14 cellular contexts compared by ENCODE assay signal in the genomic region with DNA sequence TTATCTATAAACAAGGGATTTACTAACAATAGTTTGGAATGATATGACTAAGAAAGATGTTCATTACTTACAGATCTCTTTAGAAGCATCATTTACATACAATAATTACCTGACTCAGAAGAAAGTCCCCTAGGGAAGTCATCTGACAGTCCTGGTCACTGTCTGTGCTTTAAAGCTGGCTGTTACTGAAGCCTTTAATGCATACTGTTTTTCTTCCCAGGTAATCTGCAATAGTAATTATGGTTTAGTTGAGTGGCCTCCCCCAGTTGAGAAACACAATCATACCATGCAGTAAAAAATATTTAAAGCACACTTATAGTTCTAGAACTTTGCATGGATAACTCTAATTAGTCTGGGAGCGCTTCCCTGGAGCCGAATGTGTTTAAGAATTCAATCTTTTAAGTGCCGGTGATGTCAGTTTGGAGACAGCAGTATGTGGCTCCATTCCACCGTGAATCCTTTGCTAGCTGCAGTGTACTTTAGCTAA.
DNase-seq lines count a peak whose midpoint lies in the region; ATAC-seq and TF ChIP-seq lines count a peak whose summit lies in the region.
"Had no signal": no experiment of that assay in that cellular context is flagged by ENCODE, and none has a peak within 500 bp of the region (broad histone marks: within the 10 kb centered on the region; RNA-seq: fewer than 3 reads in every experiment).

No MANE protein-coding gene starts in this region.

- POLR2A ChIA-PET in HEK293 (lab: Yijun Ruan, JAX): interaction anchor here (0.8 to 1.2 kb wide), 2 partner anchors 44 to 120 kb away, joined by 4 read pairs; no protein-coding TSS in a partner anchor

- no peaks in the 10 kb centered on the region for H3K36me3 ChIP-seq in HEK293 (ENCODE audit: control insufficient read depth in 2 of 2, insufficient read depth in 1 of 2, low read length in 2 of 2)

- H3K4me3 Mint-ChIP-seq in activated CD4-positive, alpha-beta T cell treated with anti-CD3 and anti-CD28 coated beads, Interleukin-2, amount 10 ng/mL, durations not matched to agents 24 days and 14 days: peak overlapping the region; percentile 9
- H3K4me3 Mint-ChIP-seq in activated naive CD8-positive, alpha-beta T cell treated with anti-CD3 and anti-CD28 coated beads, Interleukin-2, amount 50 U/mL, for 24 hours: no peak overlapping the region
- no peak overlapping the region for H3K4me3 Mint-ChIP-seq in nephron
- no peak overlapping the region for H3K4me3 Mint-ChIP-seq in effector memory CD8-positive, alpha-beta T cell
- H3K4me3 Mint-ChIP-seq: B cell had no signal

- peaks cover 63% of the 10 kb centered on the region for H3K4me1 Mint-ChIP-seq in activated CD4-positive, alpha-beta T cell treated with anti-CD3 and anti-CD28 coated beads, Interleukin-2, amount 10 ng/mL, durations not matched to agents 24 days and 14 days
- peaks cover 83% of the 10 kb centered on the region for H3K4me1 Mint-ChIP-seq in activated naive CD8-positive, alpha-beta T cell treated with anti-CD3 and anti-CD28 coated beads, Interleukin-2, amount 50 U/mL, for 24 hours
- H3K4me1 Mint-ChIP-seq in nephron: peaks cover 17% of the 10 kb centered on the region
- H3K4me1 Mint-ChIP-seq in effector memory CD8-positive, alpha-beta T cell (ENCODE audit: low read depth in 2 of 2): peaks cover 8 to 17% of the 10 kb centered on the region in 2 donors
- H3K4me1 Mint-ChIP-seq: B cell had no signal

- CTCF ChIA-PET in HEK293 (lab: Yijun Ruan, JAX): interaction anchor here (0.6 to 1.6 kb wide), 4 partner anchors 8 to 1932 kb away, joined by 3 to 4 read pairs (median 3); no protein-coding TSS in a partner anchor

- intact Hi-C loops in activated CD4-positive, alpha-beta T cell treated with anti-CD3 and anti-CD28 coated beads, Interleukin-2, amount 10 ng/mL, durations not matched to agents 24 days and 14 days (cut with micrococcal nuclease): loop anchor here (5.0 to 10.0 kb wide), 2 partner anchors 44 to 49 kb away; no protein-coding TSS in a partner anchor

- ATAC-seq in activated naive CD8-positive, alpha-beta T cell treated with anti-CD3 and anti-CD28 coated beads, Interleukin-2, amount 50 U/mL, for 24 hours: no peak
- ATAC-seq in GM19463 (IDR thresholded peaks at IDR 0.05; ENCODE audit: unreplicated experiment): no peak
- ATAC-seq in effector memory CD8-positive, alpha-beta T cell (replicated peaks): no peak

- H3K27me3 Mint-ChIP-seq in activated CD4-positive, alpha-beta T cell treated with anti-CD3 and anti-CD28 coated beads, Interleukin-2, amount 10 ng/mL, durations not matched to agents 24 days and 14 days: no peaks in the 10 kb centered on the region
- H3K27me3 Mint-ChIP-seq in activated naive CD8-positive, alpha-beta T cell treated with anti-CD3 and anti-CD28 coated beads, Interleukin-2, amount 50 U/mL, for 24 hours: no peaks in the 10 kb centered on the region
- peaks cover 4% of the 10 kb centered on the region for H3K27me3 Mint-ChIP-seq in nephron (ENCODE audit: low read depth)
- H3K27me3 Mint-ChIP-seq in effector memory CD8-positive, alpha-beta T cell: no peaks in the 10 kb centered on the region

- peaks cover 20% of the 10 kb centered on the region for H3K36me3 Mint-ChIP-seq in activated CD4-positive, alpha-beta T cell treated with anti-CD3 and anti-CD28 coated beads, Interleukin-2, amount 10 ng/mL, durations not matched to agents 24 days and 14 days (ENCODE audit: low read depth)
- H3K36me3 Mint-ChIP-seq in activated naive CD8-positive, alpha-beta T cell treated with anti-CD3 and anti-CD28 coated beads, Interleukin-2, amount 50 U/mL, for 24 hours (ENCODE audit: low read depth): peaks cover 29% of the 10 kb centered on the region
- peaks cover 4% of the 10 kb centered on the region for H3K36me3 Mint-ChIP-seq in nephron (ENCODE audit: low read depth)
- H3K36me3 Mint-ChIP-seq in effector memory CD8-positive, alpha-beta T cell (ENCODE audit: insufficient read depth): no peaks in the 10 kb centered on the region

- TF ChIP-seq CTCF in HEK293 (tag by site-specific recombination; IDR thresholded peaks at IDR 0.05) (no peak), nephron (IDR thresholded peaks at IDR 0.05; ENCODE audit: unreplicated experiment in 3 of 3) (no peak)

- DNase-seq in activated CD4-positive, alpha-beta T cell treated with anti-CD3 and anti-CD28 coated beads, Interleukin-2, amount 10 ng/mL, durations not matched to agents 24 days and 14 days: no peak
- no peak for DNase-seq in activated CD4-positive, alpha-beta T cell treated with anti-CD3 and anti-CD28 coated beads, Interleukin-2, amount 50 U/mL, for 1 hour
- no peak for DNase-seq in activated naive CD8-positive, alpha-beta T cell treated with anti-CD3 and anti-CD28 coated beads, Interleukin-2, amount 50 U/mL, for 24 hours
- DNase-seq in NCI-H1930 (lab: John Stamatoyannopoulos, UW): no peak
- DNase-seq in effector memory CD8-positive, alpha-beta T cell: no peak
- DNase-seq: dermis blood vessel endothelial cell, H7, NCI-H226, PC-9, T1000 had no signal

- H3K9me3 ChIP-seq in HEK293 (ENCODE audit: control insufficient read depth, insufficient read depth, low read depth, low read length): no peaks in the 10 kb centered on the region

- H3K4me3 ChIP-seq in HEK293 (ENCODE audit: low read depth, low read length): no peak overlapping the region
- H3K4me3 ChIP-seq: PC-9 had no signal

- peak overlapping the region; percentile 27 for H3K27ac Mint-ChIP-seq in activated CD4-positive, alpha-beta T cell treated with anti-CD3 and anti-CD28 coated beads, Interleukin-2, amount 10 ng/mL, durations not matched to agents 24 days and 14 days
- peak overlapping the region; percentile 23 for H3K27ac Mint-ChIP-seq in activated naive CD8-positive, alpha-beta T cell treated with anti-CD3 and anti-CD28 coated beads, Interleukin-2, amount 50 U/mL, for 24 hours
- peak overlapping the region; percentile 22 to 65 (median 50) for H3K27ac Mint-ChIP-seq in nephron
- no peak overlapping the region for H3K27ac Mint-ChIP-seq in effector memory CD8-positive, alpha-beta T cell
- H3K27ac Mint-ChIP-seq: B cell had no signal

- peaks cover 14% of the 10 kb centered on the region for H3K4me1 ChIP-seq in HEK293 (ENCODE audit: control insufficient read depth, insufficient read depth, low read length)

- H3K9me3 Mint-ChIP-seq in activated CD4-positive, alpha-beta T cell treated with anti-CD3 and anti-CD28 coated beads, Interleukin-2, amount 10 ng/mL, durations not matched to agents 24 days and 14 days: no peaks in the 10 kb centered on the region
- H3K9me3 Mint-ChIP-seq in activated naive CD8-positive, alpha-beta T cell treated with anti-CD3 and anti-CD28 coated beads, Interleukin-2, amount 50 U/mL, for 24 hours: no peaks in the 10 kb centered on the region
- H3K9me3 Mint-ChIP-seq in nephron: peaks cover 5% of the 10 kb centered on the region
- no peaks in the 10 kb centered on the region for H3K9me3 Mint-ChIP-seq in effector memory CD8-positive, alpha-beta T cell

- peak overlapping the region; percentile 45; the same call in 1 of the 2 replicates for H3K27ac ChIP-seq in HEK293 (ENCODE audit: extremely low read depth, low read depth, low read length)
- H3K27ac ChIP-seq: PC-9 had no signal

TF ChIP-seq in HEK293, 187 proteins besides CTCF, POLR2A, EP300 and RAD21 (continues in another document):
- no peak for TF ChIP-seq ZNF202 (tag by site-specific recombination; IDR thresholded peaks at IDR 0.05; ENCODE audit: borderline replicate concordance)
- TF ChIP-seq KLF1 (tag by site-specific recombination; IDR thresholded peaks at IDR 0.05): no peak
- TF ChIP-seq ZNF280D (tag by site-specific recombination; IDR thresholded peaks at IDR 0.05): no peak
- no peak for TF ChIP-seq ZNF132 (tag by site-specific recombination; IDR thresholded peaks at IDR 0.05; ENCODE audit: borderline replicate concordance)
- TF ChIP-seq HIC1 (tag by site-specific recombination; IDR thresholded peaks at IDR 0.05): peak; percentile 78
- no peak for TF ChIP-seq TCF7L2 (IDR thresholded peaks at IDR 0.05; ENCODE audit: borderline replicate concordance, low read depth, low read length)
- no peak for TF ChIP-seq ZNF707 (tag by site-specific recombination; IDR thresholded peaks at IDR 0.05)
- no peak for TF ChIP-seq ZFP41 (tag by site-specific recombination; IDR thresholded peaks at IDR 0.05; ENCODE audit: borderline replicate concordance)

Comparison
In these comparisons a context has a peak if more than half of its experiments do, and no peak if none do; other contexts are left out.
1. H3K27ac Mint-ChIP-seq: peak in activated CD4-positive, alpha-beta T cell treated with anti-CD3 and anti-CD28 coated beads, Interleukin-2, amount 10 ng/mL, durations not matched to agents 24 days and 14 days (single experiment), activated naive CD8-positive, alpha-beta T cell treated with anti-CD3 and anti-CD28 coated beads, Interleukin-2, amount 50 U/mL, for 24 hours (single experiment) and nephron (3 of 3); none in effector memory CD8-positive, alpha-beta T cell (0 of 2).